In the genomic region with DNA sequence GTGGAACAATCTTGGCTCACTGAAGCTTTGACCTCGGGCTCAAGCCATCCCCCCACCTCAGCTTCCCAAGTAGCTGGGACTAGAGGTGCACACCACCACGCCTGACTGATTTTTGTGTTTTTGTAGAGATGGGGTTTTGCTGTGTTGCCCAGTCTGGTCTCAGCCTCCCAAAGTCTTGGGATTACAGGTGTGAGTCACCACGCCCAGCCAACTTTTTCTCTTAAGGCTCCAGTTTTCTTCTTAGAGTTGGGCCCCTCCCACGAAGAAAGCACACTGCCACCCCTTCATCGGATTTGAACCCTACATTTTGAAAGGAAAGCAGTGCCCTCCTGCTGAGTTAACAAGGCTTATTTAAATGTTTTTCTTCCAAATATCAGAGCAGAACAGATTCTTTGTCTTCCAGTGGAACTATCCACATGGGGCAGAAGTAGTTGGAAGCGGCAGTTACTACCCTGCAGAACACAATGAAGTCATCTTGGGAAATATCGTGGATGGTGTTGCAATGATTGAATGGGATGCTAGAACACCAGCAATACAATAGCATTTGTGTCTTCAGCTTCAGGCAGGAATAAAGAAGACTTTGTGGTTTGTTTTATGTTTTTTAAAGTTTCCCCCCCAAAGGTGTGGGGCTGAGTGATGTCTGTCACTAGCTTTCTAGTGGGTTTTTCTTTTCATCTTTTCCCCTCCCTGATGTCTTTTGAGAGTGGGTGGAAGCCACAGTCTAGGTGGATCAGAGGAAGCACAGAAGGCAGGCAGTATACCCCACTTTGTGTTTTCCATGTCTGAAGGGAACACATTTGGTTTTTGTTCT, we compare ENCODE assay signal across 2 cellular contexts.
TF ChIP-seq lines count a peak whose summit lies in the region.

No MANE protein-coding gene starts in this region.

TF ChIP-seq in SK-N-SH, 30 proteins besides CTCF, POLR2A, EP300 and RAD21:
- no peak for TF ChIP-seq FOXM1 (IDR thresholded peaks at IDR 0.05; ENCODE audit: low read depth)

TF ChIP-seq in SK-N-SH treated with all-trans-retinoic acid at 6 μM for 48 hours, 23 proteins besides CTCF, POLR2A, EP300 and RAD21:
- TF ChIP-seq ISL1 (CRISPR knock-in tag; IDR thresholded peaks at IDR 0.05): no peak
- TF ChIP-seq ARNTL (CRISPR knock-in tag; IDR thresholded peaks at IDR 0.05; ENCODE audit: borderline replicate concordance, low read depth): no peak
- no peak for TF ChIP-seq ZNF565 (CRISPR knock-in tag; conservative IDR thresholded peaks at IDR 0.05; ENCODE audit: low read depth)
- TF ChIP-seq ZNF8 (CRISPR knock-in tag; IDR thresholded peaks at IDR 0.05): no peak
- TF ChIP-seq, protein P1, sequence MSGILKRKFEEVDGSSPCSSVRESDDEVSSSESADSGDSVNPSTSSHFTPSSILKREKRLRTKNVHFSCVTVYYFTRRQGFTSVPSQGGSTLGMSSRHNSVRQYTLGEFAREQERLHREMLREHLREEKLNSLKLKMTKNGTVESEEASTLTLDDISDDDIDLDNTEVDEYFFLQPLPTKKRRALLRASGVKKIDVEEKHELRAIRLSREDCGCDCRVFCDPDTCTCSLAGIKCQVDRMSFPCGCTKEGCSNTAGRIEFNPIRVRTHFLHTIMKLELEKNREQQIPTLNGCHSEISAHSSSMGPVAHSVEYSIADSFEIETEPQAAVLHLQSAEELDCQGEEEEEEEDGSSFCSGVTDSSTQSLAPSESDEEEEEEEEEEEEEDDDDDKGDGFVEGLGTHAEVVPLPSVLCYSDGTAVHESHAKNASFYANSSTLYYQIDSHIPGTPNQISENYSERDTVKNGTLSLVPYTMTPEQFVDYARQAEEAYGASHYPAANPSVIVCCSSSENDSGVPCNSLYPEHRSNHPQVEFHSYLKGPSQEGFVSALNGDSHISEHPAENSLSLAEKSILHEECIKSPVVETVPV (CRISPR knock-in tag; IDR thresholded peaks at IDR 0.05): no peak
TF ChIP-seq in SK-N-SH treated with all-trans-retinoic acid at 6 μM for 48 hours: peak in this region for 0.
